Comparison of ENCODE assay signal across 8 cellular contexts in genomic region chr6:148565931-148566663, GRCh38.
DNase-seq lines count a peak whose midpoint lies in the region; ATAC-seq and TF ChIP-seq lines count a peak whose summit lies in the region.

No MANE protein-coding gene starts in this region.

- DNase-seq in Calu3: peak; percentile 38
- peak; percentile 28 for DNase-seq in T-helper 2 cell treated with Interferon-gamma antibody and Interleukin-4, amounts not matched to agents 5 μg/mL and 100 μg/mL, for 36 hours (ENCODE audit: low spot score)
- DNase-seq in immature natural killer cell: no peak
- DNase-seq in activated effector memory CD4-positive, alpha-beta T cell treated with anti-CD3 and anti-CD28 coated beads, Interleukin-2, amount 50 U/mL, for 16 hours: no peak
- no peak for DNase-seq in OCI-LY7 (ENCODE audit: low spot score)
- no peak for DNase-seq in superior temporal gyrus (ENCODE audit: extremely low spot score)

- CTCF ChIA-PET in Calu3 (lab: Charles Lee) (no interaction called here), OCI-LY7 (lab: Charles Lee; ENCODE audit: unreplicated experiment) (no interaction called here)

- H3K36me3 ChIP-seq in OCI-LY7 (ENCODE audit: insufficient read depth, low read length): no peaks in the 10 kb centered on the region

- peak; percentile 59 for ATAC-seq in HG02623 (IDR thresholded peaks at IDR 0.05; ENCODE audit: unreplicated experiment)
- no peak for ATAC-seq in GM21390 (IDR thresholded peaks at IDR 0.05; ENCODE audit: unreplicated experiment)

- no TSS peak for BruUV-seq in Calu3 (replicated peaks; lab: Mats Ljungman, UMichigan)
- no TSS peak for BruUV-seq in OCI-LY7 (replicated peaks; lab: Mats Ljungman, UMichigan)

- H3K4me2 ChIP-seq in OCI-LY7 (ENCODE audit: low read length): no peak overlapping the region

- H3K27me3 Mint-ChIP-seq in Calu3 (ENCODE audit: unreplicated experiment) (no peaks in the 10 kb centered on the region), immature natural killer cell (ENCODE audit: low read depth in 3 of 3) (peaks cover 12 to 30% (median 30%) of the 10 kb centered on the region in 3 donors)
- peaks cover 8% of the 10 kb centered on the region for H3K27me3 Mint-ChIP-seq in T-helper 2 cell treated with Interferon-gamma antibody and Interleukin-4, amounts not matched to agents 5 μg/mL and 100 μg/mL, for 36 hours (ENCODE audit: low read depth)

- no peak overlapping the region for H3K27ac ChIP-seq in OCI-LY7 (ENCODE audit: low read depth, low read length, poor library complexity, severe bottlenecking)

- H3K27ac Mint-ChIP-seq in Calu3 (ENCODE audit: unreplicated experiment) (no peak overlapping the region), immature natural killer cell (peak overlapping the region in 3 of 6 donors; percentile 18 to 59 (median 24))
- no peak overlapping the region for H3K27ac Mint-ChIP-seq in T-helper 2 cell treated with Interferon-gamma antibody and Interleukin-4, amounts not matched to agents 5 μg/mL and 100 μg/mL, for 36 hours

- no peaks in the 10 kb centered on the region for H3K9me2 ChIP-seq in OCI-LY7 (ENCODE audit: insufficient read depth, low read length)

- H3K4me1 Mint-ChIP-seq in Calu3 (ENCODE audit: low read depth, unreplicated experiment) (peaks cover 20% of the 10 kb centered on the region), immature natural killer cell (peaks cover 22 to 30% of the 10 kb centered on the region in 2 donors)
- H3K4me1 Mint-ChIP-seq in T-helper 2 cell treated with Interferon-gamma antibody and Interleukin-4, amounts not matched to agents 5 μg/mL and 100 μg/mL, for 36 hours (ENCODE audit: low read depth): peaks cover 8% of the 10 kb centered on the region

- POLR2A ChIA-PET in OCI-LY7 (lab: Charles Lee): no interaction called here

- H2AFZ ChIP-seq in OCI-LY7 (ENCODE audit: low read length): no peak overlapping the region

- no peaks in the 10 kb centered on the region for H3K4me1 ChIP-seq in OCI-LY7 (ENCODE audit: insufficient read depth, low read length, poor library complexity, severe bottlenecking)

- H3K9me3 Mint-ChIP-seq in Calu3 (ENCODE audit: low read depth, unreplicated experiment) (no peaks in the 10 kb centered on the region), immature natural killer cell (no peaks in the 10 kb centered on the region)
- H3K9me3 Mint-ChIP-seq in T-helper 2 cell treated with Interferon-gamma antibody and Interleukin-4, amounts not matched to agents 5 μg/mL and 100 μg/mL, for 36 hours: no peaks in the 10 kb centered on the region

- no peaks in the 10 kb centered on the region for H4K20me1 ChIP-seq in OCI-LY7 (ENCODE audit: insufficient read depth, low read length)

- intact Hi-C loops in Calu3 (cut with micrococcal nuclease; ENCODE audit: unreplicated experiment): loop anchor here (5.0 kb wide), 1 partner anchor 456 kb away; no protein-coding TSS in a partner anchor
- intact Hi-C loops in OCI-LY7 (cut with micrococcal nuclease; ENCODE audit: unreplicated experiment): no loop called here

- H3K4me3 Mint-ChIP-seq in Calu3 (ENCODE audit: low read depth, unreplicated experiment) (no peak overlapping the region), immature natural killer cell (peak overlapping the region; percentile 26 to 78 (median 62))
- H3K4me3 Mint-ChIP-seq in T-helper 2 cell treated with Interferon-gamma antibody and Interleukin-4, amounts not matched to agents 5 μg/mL and 100 μg/mL, for 36 hours: no peak overlapping the region

- H3K79me2 ChIP-seq in OCI-LY7 (ENCODE audit: insufficient read depth, low read depth, low read length): no peaks in the 10 kb centered on the region

- H3K36me3 Mint-ChIP-seq in Calu3 (ENCODE audit: insufficient read depth, unreplicated experiment) (no peaks in the 10 kb centered on the region), immature natural killer cell (no peaks in the 10 kb centered on the region)
- H3K36me3 Mint-ChIP-seq in T-helper 2 cell treated with Interferon-gamma antibody and Interleukin-4, amounts not matched to agents 5 μg/mL and 100 μg/mL, for 36 hours (ENCODE audit: low read depth): no peaks in the 10 kb centered on the region

- no peak for TF ChIP-seq CTCF in Calu3 (IDR thresholded peaks at IDR 0.05; ENCODE audit: unreplicated experiment)
- TF ChIP-seq CTCF in OCI-LY7 (conservative IDR thresholded peaks at IDR 0.05; ENCODE audit: low read length): no peak

- H3K9me3 ChIP-seq in OCI-LY7 (ENCODE audit: low read length): no peaks in the 10 kb centered on the region

- H3K4me3 ChIP-seq in OCI-LY7 (ENCODE audit: low read depth, low read length, poor library complexity, severe bottlenecking): no peak overlapping the region

Comparison
In these comparisons a context has a peak if more than half of its experiments do, and no peak if none do; other contexts are left out.
1. DNase-seq: peak in Calu3 (single experiment) and T-helper 2 cell treated with Interferon-gamma antibody and Interleukin-4, amounts not matched to agents 5 μg/mL and 100 μg/mL, for 36 hours (single experiment); none in immature natural killer cell (0 of 3), activated effector memory CD4-positive, alpha-beta T cell treated with anti-CD3 and anti-CD28 coated beads, Interleukin-2, amount 50 U/mL, for 16 hours (single experiment), OCI-LY7 (single experiment) and superior temporal gyrus (single experiment).
2. H3K4me3 Mint-ChIP-seq: peak in immature natural killer cell (5 of 5); none in Calu3 (single experiment) and T-helper 2 cell treated with Interferon-gamma antibody and Interleukin-4, amounts not matched to agents 5 μg/mL and 100 μg/mL, for 36 hours (single experiment).